Comparison of ENCODE assay signal across 10 cellular contexts in genomic region chr7:17952387-17952786, GRCh38. TPM values are rescaled to one million over a fixed set of nuclear protein-coding genes. Genes with fewer than 3 reads are reported as not detected.
DNase-seq lines count a peak whose midpoint lies in the region; ATAC-seq lines count a peak whose summit lies in the region.
"Had no signal": no experiment of that assay in that cellular context is flagged by ENCODE, and none has a peak within 500 bp of the region (broad histone marks: within the 10 kb centered on the region; RNA-seq: fewer than 3 reads in every experiment).

No MANE protein-coding gene starts in this region.

- ATAC-seq in GM21528 (IDR thresholded peaks at IDR 0.05; ENCODE audit: low FRiP score, unreplicated experiment) (peak; percentile 100), HG03196 (IDR thresholded peaks at IDR 0.05; ENCODE audit: unreplicated experiment) (peak; percentile 100)
- peak; percentile 54 for ATAC-seq in effector memory CD8-positive, alpha-beta T cell (replicated peaks)
- ATAC-seq: foreskin keratinocyte had no signal

- peak overlapping the region; percentile 21 for H3K27ac Mint-ChIP-seq in activated CD4-positive, alpha-beta T cell treated with anti-CD3 and anti-CD28 coated beads, Interleukin-2, amount 10 ng/mL, durations not matched to agents 24 days and 14 days
- peak overlapping the region in 1 of 2 donors; percentile 16 for H3K27ac Mint-ChIP-seq in effector memory CD8-positive, alpha-beta T cell

- H3K9me3 Mint-ChIP-seq in activated CD4-positive, alpha-beta T cell treated with anti-CD3 and anti-CD28 coated beads, Interleukin-2, amount 10 ng/mL, durations not matched to agents 24 days and 14 days: peaks cover 7% of the 10 kb centered on the region
- no peaks in the 10 kb centered on the region for H3K9me3 Mint-ChIP-seq in effector memory CD8-positive, alpha-beta T cell

- no peaks in the 10 kb centered on the region for H3K36me3 Mint-ChIP-seq in activated CD4-positive, alpha-beta T cell treated with anti-CD3 and anti-CD28 coated beads, Interleukin-2, amount 10 ng/mL, durations not matched to agents 24 days and 14 days (ENCODE audit: low read depth)
- no peaks in the 10 kb centered on the region for H3K36me3 Mint-ChIP-seq in effector memory CD8-positive, alpha-beta T cell (ENCODE audit: insufficient read depth)

- peak overlapping the region; percentile 63 for H3K4me3 Mint-ChIP-seq in activated CD4-positive, alpha-beta T cell treated with anti-CD3 and anti-CD28 coated beads, Interleukin-2, amount 10 ng/mL, durations not matched to agents 24 days and 14 days
- peak overlapping the region; percentile 66 to 69 for H3K4me3 Mint-ChIP-seq in effector memory CD8-positive, alpha-beta T cell

- peaks cover 15% of the 10 kb centered on the region for H3K4me1 Mint-ChIP-seq in activated CD4-positive, alpha-beta T cell treated with anti-CD3 and anti-CD28 coated beads, Interleukin-2, amount 10 ng/mL, durations not matched to agents 24 days and 14 days
- H3K4me1 Mint-ChIP-seq in effector memory CD8-positive, alpha-beta T cell (ENCODE audit: low read depth in 2 of 2): peaks cover 6 to 18% of the 10 kb centered on the region in 2 donors

- peaks cover 15% of the 10 kb centered on the region for H3K27me3 Mint-ChIP-seq in activated CD4-positive, alpha-beta T cell treated with anti-CD3 and anti-CD28 coated beads, Interleukin-2, amount 10 ng/mL, durations not matched to agents 24 days and 14 days
- H3K27me3 Mint-ChIP-seq in effector memory CD8-positive, alpha-beta T cell: no peaks in the 10 kb centered on the region

- intact Hi-C loops in activated CD4-positive, alpha-beta T cell treated with anti-CD3 and anti-CD28 coated beads, Interleukin-2, amount 10 ng/mL, durations not matched to agents 24 days and 14 days (cut with micrococcal nuclease): loop anchor here (1.0 kb wide), 1 partner anchor 12 kb away; the partner anchor contains the start of gene SNX13

- peak; percentile 70 for DNase-seq in activated CD4-positive, alpha-beta T cell treated with anti-CD3 and anti-CD28 coated beads, Interleukin-2, amount 10 ng/mL, durations not matched to agents 24 days and 14 days
- no peak for DNase-seq in activated CD4-positive, alpha-beta T cell treated with anti-CD3 and anti-CD28 coated beads for 4 hours
- DNase-seq in effector memory CD8-positive, alpha-beta T cell: no peak
- DNase-seq in SIG-M5 treated with dmso at 0.1 percent for 504 hours (lab: John Stamatoyannopoulos, UW; ENCODE audit: unreplicated experiment) (no peak), dedifferentiated amniotic fluid mesenchymal stem cell (ENCODE audit: extremely low spot score) (no peak), foreskin melanocyte (no peak)
- DNase-seq: foreskin keratinocyte, NCI-H1417 treated with DMSO at 0.1 percent for 48 hours had no signal

RNA-seq across cellular contexts. Expression of gene SNX13, which starts 12.1 kb away (rescaled TPM):
- 18.1 and 23.7 TPM in 2 replicates for total RNA-seq in activated CD4-positive, alpha-beta T cell treated with anti-CD3 and anti-CD28 coated beads, Interleukin-2, amount 10 ng/mL, durations not matched to agents 24 days and 14 days
